Comparison of ENCODE assay signal across 13 cellular contexts in genomic region chr5:137310051-137310730, GRCh38.
A peak's percentile ranks its signal among the peaks of the same experiment; 100 is the strongest.
DNase-seq lines count a peak whose midpoint lies in the region; ATAC-seq lines count a peak whose summit lies in the region.
"Had no signal": no experiment of that assay in that cellular context is flagged by ENCODE, and none has a peak within 500 bp of the region (broad histone marks: within the 10 kb centered on the region; RNA-seq: fewer than 3 reads in every experiment).

No MANE protein-coding gene starts in this region.

- DNase-seq in AG08395 (ENCODE audit: low spot score) (peak; percentile 94), HT1080 (ENCODE audit: low read depth) (peak; percentile 92), astrocyte of the hippocampus (ENCODE audit: low read depth, low spot score) (peak; percentile 92), kidney glomerular epithelial cell (lab: John Stamatoyannopoulos, UW) (peak; percentile 88), GM19238 (ENCODE audit: insufficient read length, low spot score) (no peak), NCI-H187 (lab: John Stamatoyannopoulos, UW) (no peak)
- DNase-seq: activated CD8-positive, alpha-beta memory T cell treated with anti-CD3 and anti-CD28 coated beads, Interleukin-2, amount 50 U/mL, for 4 hours; COR-L47; kidney; NCI-H510A treated with DMSO at 0.1 percent for 48 hours; psoas muscle had no signal

- ATAC-seq in HG03108 (IDR thresholded peaks at IDR 0.05; ENCODE audit: unreplicated experiment) (no peak), HG02759 (IDR thresholded peaks at IDR 0.05; ENCODE audit: unreplicated experiment) (no peak)
- ATAC-seq: psoas muscle had no signal

Comparison
In these comparisons a context has a peak if more than half of its experiments do, and no peak if none do; other contexts are left out.
1. DNase-seq: peak in AG08395 (single experiment), HT1080 (single experiment), astrocyte of the hippocampus (single experiment) and kidney glomerular epithelial cell (single experiment); none in GM19238 (single experiment) and NCI-H187 (0 of 2).